Comparison of ENCODE assay signal across 22 cellular contexts in genomic region chr7:87202208-87202607, GRCh38. TPM values are rescaled to one million over a fixed set of nuclear protein-coding genes. Genes with fewer than 3 reads are reported as not detected.
DNase-seq lines count a peak whose midpoint lies in the region; ATAC-seq and TF ChIP-seq lines count a peak whose summit lies in the region.
"Had no signal": no experiment of that assay in that cellular context is flagged by ENCODE, and none has a peak within 500 bp of the region (broad histone marks: within the 10 kb centered on the region; RNA-seq: fewer than 3 reads in every experiment).

No MANE protein-coding gene starts in this region.

- WGBS in transverse colon (ENCODE audit: low coverage in 1 of 2), 2 donors, result 80 to 92% methylated on average over 1 of the region's 1 CpG

- H3K9me3 Mint-ChIP-seq in activated naive CD4-positive, alpha-beta T cell treated with anti-CD3 and anti-CD28 coated beads, Interleukin-2, amount 10 ng/mL, durations not matched to agents 7 days and 5 days, result peaks cover 37% of the 10 kb centered on the region
- H3K9me3 Mint-ChIP-seq in activated naive CD4-positive, alpha-beta T cell treated with anti-CD3 and anti-CD28 coated beads, Interleukin-2, amount 50 U/mL, for 72 hours, result peaks cover 5 to 28% of the 10 kb centered on the region in 2 donors
- H3K9me3 Mint-ChIP-seq in T-cell (peaks cover 9 to 23% (median 19%) of the 10 kb centered on the region in 3 donors), progenitor cell of endocrine pancreas (ENCODE audit: low read depth) (peaks cover 30% of the 10 kb centered on the region)
- peaks cover 0 to 9% of the 10 kb centered on the region in 2 donors for H3K9me3 Mint-ChIP-seq in effector memory CD8-positive, alpha-beta T cell

- H3K27ac ChIP-seq in WERI-Rb-1, result no peak overlapping the region
- no peak overlapping the region for H3K27ac ChIP-seq in transverse colon
- H3K27ac ChIP-seq: brain microvascular endothelial cell, C4-2B, foreskin keratinocyte, prostate gland, testis had no signal

- ATAC-seq in activated naive CD4-positive, alpha-beta T cell treated with anti-CD3 and anti-CD28 coated beads, Interleukin-2, amount 50 U/mL, for 72 hours, result no peak
- ATAC-seq in T-cell (replicated peaks in 1 of 4), result no peak
- no peak for ATAC-seq in effector memory CD8-positive, alpha-beta T cell (replicated peaks)
- ATAC-seq: foreskin keratinocyte had no signal

- peaks cover 91% of the 10 kb centered on the region for H3K36me3 Mint-ChIP-seq in activated naive CD4-positive, alpha-beta T cell treated with anti-CD3 and anti-CD28 coated beads, Interleukin-2, amount 10 ng/mL, durations not matched to agents 7 days and 5 days
- H3K36me3 Mint-ChIP-seq in activated naive CD4-positive, alpha-beta T cell treated with anti-CD3 and anti-CD28 coated beads, Interleukin-2, amount 50 U/mL, for 72 hours, result peaks cover 43 to 98% of the 10 kb centered on the region in 2 donors
- H3K36me3 Mint-ChIP-seq in T-cell (peaks cover 65% of the 10 kb centered on the region), progenitor cell of endocrine pancreas (ENCODE audit: insufficient read depth) (peaks cover 60% of the 10 kb centered on the region)
- peaks cover 31% of the 10 kb centered on the region for H3K36me3 Mint-ChIP-seq in effector memory CD8-positive, alpha-beta T cell (ENCODE audit: insufficient read depth)

- no peak for TF ChIP-seq EP300 in transverse colon (IDR thresholded peaks at IDR 0.05; ENCODE audit: low read depth)

- H3K27ac Mint-ChIP-seq in activated naive CD4-positive, alpha-beta T cell treated with anti-CD3 and anti-CD28 coated beads, Interleukin-2, amount 10 ng/mL, durations not matched to agents 7 days and 5 days, result peak overlapping the region; percentile 16
- H3K27ac Mint-ChIP-seq in activated naive CD4-positive, alpha-beta T cell treated with anti-CD3 and anti-CD28 coated beads, Interleukin-2, amount 50 U/mL, for 72 hours, result peak overlapping the region in 1 of 2 donors; percentile 89
- peak overlapping the region; percentile 72 to 85 for H3K27ac Mint-ChIP-seq in T-cell
- H3K27ac Mint-ChIP-seq in effector memory CD8-positive, alpha-beta T cell, result peak overlapping the region; percentile 9 to 85
- H3K27ac Mint-ChIP-seq in progenitor cell of endocrine pancreas, result peak overlapping the region; percentile 73
- H3K27ac Mint-ChIP-seq: HFFc6, nephron had no signal

- TF ChIP-seq POLR2A in transverse colon (IDR thresholded peaks at IDR 0.05), result no peak

- H3K9me3 ChIP-seq in WERI-Rb-1 (ENCODE audit: severe bottlenecking) (peaks cover 19% of the 10 kb centered on the region), transverse colon (peaks cover 7 to 18% of the 10 kb centered on the region in 2 donors)
- H3K9me3 ChIP-seq: prostate gland, testis had no signal

- in situ Hi-C loops in transverse colon (cut with MboI; ENCODE audit: low pct_ligation_motif_present in 1 of 4, low pct_unique_long_range_greater_than_20kb in 1 of 4, low sequenced_read_pairs in 3 of 4), result no loop called here

- POLR2A ChIA-PET in T-cell (lab: Charles Lee), result interaction anchor here (0.6 to 1.5 kb wide), 4 partner anchors 10 to 15 kb away, joined by 3 to 5 read pairs (median 4); no protein-coding TSS in a partner anchor

- H3K27me3 Mint-ChIP-seq in activated naive CD4-positive, alpha-beta T cell treated with anti-CD3 and anti-CD28 coated beads, Interleukin-2, amount 10 ng/mL, durations not matched to agents 7 days and 5 days, result no peaks in the 10 kb centered on the region
- no peaks in the 10 kb centered on the region for H3K27me3 Mint-ChIP-seq in T-cell
- H3K27me3 Mint-ChIP-seq in effector memory CD8-positive, alpha-beta T cell, result no peaks in the 10 kb centered on the region
- no peaks in the 10 kb centered on the region for H3K27me3 Mint-ChIP-seq in progenitor cell of endocrine pancreas

- intact Hi-C loops in transverse colon (cut with DNase I; ENCODE audit: low total_unique reads), result no loop called here

- CTCF ChIA-PET in activated naive CD4-positive, alpha-beta T cell treated with anti-CD3 and anti-CD28 coated beads, Interleukin-2, amount 10 ng/mL, durations not matched to agents 7 days and 5 days (lab: Charles Lee), result interaction anchor here (1.5 kb wide), 1 partner anchor 15 kb away, joined by 4 read pairs; no protein-coding TSS in a partner anchor
- CTCF ChIA-PET in T-cell (lab: Charles Lee), result interaction anchor here in 1 of 2 donors (0.6 to 1.6 kb wide), 2 partner anchors 15 to 29 kb away, joined by 3 to 4 read pairs; no protein-coding TSS in a partner anchor

- H3K27me3 ChIP-seq in WERI-Rb-1 (ENCODE audit: insufficient read depth, low read depth, severe bottlenecking), result no peaks in the 10 kb centered on the region
- no peaks in the 10 kb centered on the region for H3K27me3 ChIP-seq in transverse colon
- H3K27me3 ChIP-seq: brain microvascular endothelial cell, foreskin keratinocyte, testis had no signal

- peaks cover 32% of the 10 kb centered on the region for H3K4me1 Mint-ChIP-seq in activated naive CD4-positive, alpha-beta T cell treated with anti-CD3 and anti-CD28 coated beads, Interleukin-2, amount 10 ng/mL, durations not matched to agents 7 days and 5 days
- H3K4me1 Mint-ChIP-seq in T-cell, result peaks cover 68 to 75% (median 72%) of the 10 kb centered on the region in 3 donors
- peaks cover 26 to 51% of the 10 kb centered on the region in 2 donors for H3K4me1 Mint-ChIP-seq in effector memory CD8-positive, alpha-beta T cell (ENCODE audit: low read depth in 2 of 2)
- H3K4me1 Mint-ChIP-seq in progenitor cell of endocrine pancreas (ENCODE audit: low read depth), result peaks cover 4% of the 10 kb centered on the region
- H3K4me1 Mint-ChIP-seq: nephron had no signal

- no peak for TF ChIP-seq CTCF in progenitor cell of endocrine pancreas (IDR thresholded peaks at IDR 0.05; ENCODE audit: unreplicated experiment)
- no peak for TF ChIP-seq CTCF in WERI-Rb-1 (IDR thresholded peaks at IDR 0.05; ENCODE audit: low read depth, low read length)
- no peak for TF ChIP-seq CTCF in transverse colon (IDR thresholded peaks at IDR 0.05)

- no peak overlapping the region for H3K4me3 ChIP-seq in WERI-Rb-1 (ENCODE audit: low read depth, low read length)
- H3K4me3 ChIP-seq in transverse colon, result no peak overlapping the region
- H3K4me3 ChIP-seq: prostate gland, smooth muscle cell, testis had no signal

- H3K4me3 Mint-ChIP-seq in activated naive CD4-positive, alpha-beta T cell treated with anti-CD3 and anti-CD28 coated beads, Interleukin-2, amount 10 ng/mL, durations not matched to agents 7 days and 5 days, result no peak overlapping the region
- H3K4me3 Mint-ChIP-seq in T-cell, result peak overlapping the region in 1 of 3 donors; percentile 23
- H3K4me3 Mint-ChIP-seq in effector memory CD8-positive, alpha-beta T cell, result no peak overlapping the region
- no peak overlapping the region for H3K4me3 Mint-ChIP-seq in progenitor cell of endocrine pancreas (ENCODE audit: low read depth)
- H3K4me3 Mint-ChIP-seq: HFFc6, nephron had no signal

- H3K36me3 ChIP-seq in WERI-Rb-1, result peaks cover 45% of the 10 kb centered on the region
- H3K36me3 ChIP-seq in transverse colon, result peaks cover 0 to 6% (median under 1%) of the 10 kb centered on the region in 4 donors
- H3K36me3 ChIP-seq: prostate gland had no signal

- no peak for DNase-seq in activated naive CD4-positive, alpha-beta T cell treated with anti-CD3 and anti-CD28 coated beads, Interleukin-2, amount 10 ng/mL, durations not matched to agents 7 days and 5 days
- no peak for DNase-seq in activated naive CD4-positive, alpha-beta T cell treated with anti-CD3 and anti-CD28 coated beads, Interleukin-2, amount 50 U/mL, for 72 hours (ENCODE audit: low spot score in 2 of 2)
- DNase-seq in T-cell (no peak), progenitor cell of endocrine pancreas (ENCODE audit: low spot score, unreplicated experiment) (no peak), WERI-Rb-1 (no peak), amniotic stem cell (lab: John Stamatoyannopoulos, UW) (no peak), transverse colon (no peak)
- DNase-seq in effector memory CD8-positive, alpha-beta T cell, result no peak
- DNase-seq: activated CD8-positive, alpha-beta memory T cell treated with anti-CD3 and anti-CD28 coated beads, Interleukin-2, amount 50 U/mL, for 48 hours; brain microvascular endothelial cell; cortex of kidney; foreskin keratinocyte; HFFc6; hypothalamus; NCI-H1930; NK-92 treated with Interleukin-12 subunit alpha and Interleukin-12 subunit beta, amount 100 ng/mL, for 24 hours; SK-N-SH; testis had no signal

- peaks cover 0 to 5% (median 0%) of the 10 kb centered on the region in 4 donors for H3K4me1 ChIP-seq in transverse colon
- H3K4me1 ChIP-seq: foreskin keratinocyte, prostate gland had no signal

RNA-seq across cellular contexts. Expression of gene TMEM243, which starts 17.3 kb away (rescaled TPM):
- 10 to 100 TPM; 41.4 to 85.5 TPM for total RNA-seq in activated naive CD4-positive, alpha-beta T cell treated with anti-CD3 and anti-CD28 coated beads, Interleukin-2, amount 50 U/mL, for 72 hours
- total RNA-seq in T-cell (100 to 1,000 TPM in 3 of 5 donors, 10 to 100 TPM in 2; 95.2 to 170 (median 108) TPM), progenitor cell of endocrine pancreas (15.9 and 16.6 TPM in 2 replicates), transverse colon (10 to 100 TPM in 2 of 4 donors, 1 to 10 TPM in 1, not detected in 1; 2.2 to 59.4 (median 19.1) TPM)

RNA-seq across cellular contexts. Expression of gene DMTF1, which starts 50.0 kb away (rescaled TPM):
- total RNA-seq in activated naive CD4-positive, alpha-beta T cell treated with anti-CD3 and anti-CD28 coated beads, Interleukin-2, amount 50 U/mL, for 72 hours, result 100 to 1,000 TPM in 1 of 2 donors, 10 to 100 TPM in 1; 85.1 to 106 TPM
- total RNA-seq in T-cell, result 100 to 1,000 TPM; 128 to 176 (median 136) TPM
- 180 and 192 TPM in 2 replicates for total RNA-seq in progenitor cell of endocrine pancreas
- 100 to 1,000 TPM in 2 of 4 donors, 10 to 100 TPM in 2; 77.4 to 157 (median 121) TPM for total RNA-seq in transverse colon
